In the genomic region with DNA sequence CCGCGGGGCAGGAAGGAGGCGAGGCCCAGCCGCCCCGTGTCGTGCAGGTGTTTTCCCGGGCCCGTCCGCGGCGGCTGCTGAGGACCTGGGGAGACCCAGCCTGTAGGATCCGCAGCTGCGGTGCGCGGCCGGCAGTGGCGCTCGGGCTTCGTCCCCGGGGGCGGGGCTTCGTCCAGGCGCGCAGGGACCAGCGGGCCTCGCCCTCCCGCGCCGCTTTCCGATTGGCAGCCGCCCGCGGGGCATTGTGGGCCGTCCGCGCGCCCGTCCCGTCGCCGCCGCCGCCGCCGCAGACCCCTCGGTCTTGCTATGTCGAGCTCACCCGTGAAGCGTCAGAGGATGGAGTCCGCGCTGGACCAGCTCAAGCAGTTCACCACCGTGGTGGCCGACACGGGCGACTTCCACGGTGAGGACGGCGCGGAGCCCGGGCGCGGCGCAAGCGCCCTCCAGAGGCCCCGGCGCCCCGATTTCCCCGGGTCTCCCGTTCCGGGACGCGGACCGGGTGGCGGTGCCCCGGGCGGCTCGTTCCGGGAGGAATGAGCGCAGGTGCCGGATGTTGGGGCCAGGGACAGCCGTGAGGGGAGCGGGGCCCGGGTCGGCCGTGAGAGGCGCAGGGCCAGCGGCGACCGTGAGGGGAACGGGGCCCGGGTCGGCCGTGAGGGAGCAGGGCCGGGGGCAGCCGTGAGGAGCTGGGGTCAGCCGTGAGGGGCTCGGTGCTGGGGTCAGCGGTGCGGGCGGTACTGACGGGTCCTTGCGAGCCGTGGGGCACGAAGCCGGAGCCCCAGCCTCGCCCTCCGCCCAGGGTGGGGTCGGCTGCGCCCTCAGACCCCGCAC, we compare ENCODE assay signal across 8 cellular contexts. TPM values are rescaled to one million over a fixed set of nuclear protein-coding genes. Genes with fewer than 3 reads are reported as not detected.
DNase-seq lines count a peak whose midpoint lies in the region; ATAC-seq and TF ChIP-seq lines count a peak whose summit lies in the region.

Gene TALDO1 (plus strand): TSS at position 289 of the 831 bp plus-strand sequence. CDS start 18 bp downstream, at position 307.

- 0% methylated on average over 110 of the region's 110 CpGs for WGBS in ectodermal cell, 2 experiments

- peak within 1 kb of the TSS; percentile 91 to 97 (median 96) for H3K27ac Mint-ChIP-seq in CD14-positive monocyte
- peak within 1 kb of the TSS; percentile 77 for H3K27ac Mint-ChIP-seq in activated CD4-positive, alpha-beta memory T cell treated with anti-CD3 and anti-CD28 coated beads, Interleukin-2, amount 10 ng/mL, durations not matched to agents 7 days and 5 days

- peak within 1 kb of the TSS; percentile 81 to 91 for H3K4me3 Mint-ChIP-seq in CD14-positive monocyte
- H3K4me3 Mint-ChIP-seq in activated CD4-positive, alpha-beta memory T cell treated with anti-CD3 and anti-CD28 coated beads, Interleukin-2, amount 10 ng/mL, durations not matched to agents 7 days and 5 days = peak within 1 kb of the TSS; percentile 82

- H3K27ac ChIP-seq in ectodermal cell (ENCODE audit: insufficient read depth, low read depth, low read length, poor library complexity, severe bottlenecking) = no peak within 1 kb of the TSS

- no peaks in the 10 kb centered on the region for H3K9me3 ChIP-seq in ectodermal cell (ENCODE audit: control insufficient read depth, low read length)

- H3K36me3 Mint-ChIP-seq in CD14-positive monocyte = peaks cover 2 to 16% of the 10 kb centered on the region in 2 donors
- peaks cover 10% of the 10 kb centered on the region for H3K36me3 Mint-ChIP-seq in activated CD4-positive, alpha-beta memory T cell treated with anti-CD3 and anti-CD28 coated beads, Interleukin-2, amount 10 ng/mL, durations not matched to agents 7 days and 5 days (ENCODE audit: low read depth)

- no peaks in the 10 kb centered on the region for H3K4me1 ChIP-seq in ectodermal cell (ENCODE audit: control insufficient read depth, insufficient read depth, low read length)

- intact Hi-C loops in CD14-positive monocyte (cut with micrococcal nuclease) = loop anchor here (1.0 to 5.0 kb wide), 2 partner anchors 49 to 50 kb away; partner anchors contain the start of gene SLC25A22 (in 1 of the 2)

- no peaks in the 10 kb centered on the region for H3K9me3 Mint-ChIP-seq in CD14-positive monocyte
- no peaks in the 10 kb centered on the region for H3K9me3 Mint-ChIP-seq in activated CD4-positive, alpha-beta memory T cell treated with anti-CD3 and anti-CD28 coated beads, Interleukin-2, amount 10 ng/mL, durations not matched to agents 7 days and 5 days

- peak; percentile 79 for DNase-seq in CD14-positive monocyte (ENCODE audit: low spot score)
- peak; percentile 87 for DNase-seq in NCI-H748 treated with DMSO at 0.1 percent for 48 hours (lab: John Stamatoyannopoulos, UW)
- DNase-seq in activated CD4-positive, alpha-beta memory T cell treated with anti-CD3 and anti-CD28 coated beads, Interleukin-2, amount 10 ng/mL, durations not matched to agents 7 days and 5 days = peak; percentile 89
- DNase-seq in lung microvascular endothelial cell (ENCODE audit: low read depth in 2 of 2) = peak; percentile 88 to 91
- DNase-seq in stimulated activated CD4-positive, alpha-beta T cell treated with anti-CD3 and anti-CD28 coated beads, TNF-alpha, amount 100 ng/mL, for 48 hours (ENCODE audit: low read depth in 3 of 3) = peak; percentile 71 to 88 (median 84)

- POLR2A ChIA-PET in activated CD4-positive, alpha-beta memory T cell treated with anti-CD3 and anti-CD28 coated beads, Interleukin-2, amount 10 ng/mL, durations not matched to agents 7 days and 5 days (lab: Charles Lee) = interaction anchor here (0.9 to 3.3 kb wide), 16 partner anchors 10 to 241 kb away, joined by 3 to 18 read pairs (median 3); partner anchors contain the start of genes DEAF1, HRAS, IRF7 and TMEM80

- H3K4me1 Mint-ChIP-seq in CD14-positive monocyte = peaks cover 35% of the 10 kb centered on the region
- H3K4me1 Mint-ChIP-seq in activated CD4-positive, alpha-beta memory T cell treated with anti-CD3 and anti-CD28 coated beads, Interleukin-2, amount 10 ng/mL, durations not matched to agents 7 days and 5 days = peaks cover 25% of the 10 kb centered on the region

- H3K27me3 Mint-ChIP-seq in CD14-positive monocyte (ENCODE audit: low read depth in 3 of 3) = no peaks in the 10 kb centered on the region
- no peaks in the 10 kb centered on the region for H3K27me3 Mint-ChIP-seq in activated CD4-positive, alpha-beta memory T cell treated with anti-CD3 and anti-CD28 coated beads, Interleukin-2, amount 10 ng/mL, durations not matched to agents 7 days and 5 days

- CTCF ChIA-PET in activated CD4-positive, alpha-beta memory T cell treated with anti-CD3 and anti-CD28 coated beads, Interleukin-2, amount 10 ng/mL, durations not matched to agents 7 days and 5 days (lab: Charles Lee) = interaction anchor here (0.6 to 3.5 kb wide), 6 partner anchors 9 to 528 kb away, joined by 3 to 22 read pairs (median 5); no protein-coding TSS in a partner anchor

- no peaks in the 10 kb centered on the region for H3K36me3 ChIP-seq in ectodermal cell (ENCODE audit: control insufficient read depth, insufficient read depth, low read length)

- H3K27me3 ChIP-seq in ectodermal cell (ENCODE audit: control insufficient read depth, insufficient read depth, low read length, poor library complexity, severe bottlenecking) = no peaks in the 10 kb centered on the region

- peak; percentile 90 for ATAC-seq in GM19351 (IDR thresholded peaks at IDR 0.05; ENCODE audit: unreplicated experiment)
- ATAC-seq in HG03521 (IDR thresholded peaks at IDR 0.05; ENCODE audit: unreplicated experiment) = peak; percentile 85

- TF ChIP-seq CTCF in CD14-positive monocyte (IDR thresholded peaks at IDR 0.05) = no peak

- peak within 1 kb of the TSS; percentile 84 for H3K4me3 ChIP-seq in ectodermal cell (ENCODE audit: insufficient read depth, low read depth, low read length)

RNA-seq across cellular contexts. Expression of gene TALDO1, which starts in this region (rescaled TPM):
- polyA plus RNA-seq in CD14-positive monocyte = 1,000 to 10,000 TPM; 1,224 to 1,249 TPM
- total RNA-seq in activated CD4-positive, alpha-beta memory T cell treated with anti-CD3 and anti-CD28 coated beads, Interleukin-2, amount 10 ng/mL, durations not matched to agents 7 days and 5 days = 100 to 1,000 TPM; 215 to 224 TPM
- 170 TPM for polyA plus RNA-seq in ectodermal cell (2013, experiment 1 of 4)
- 164 TPM for polyA plus RNA-seq in ectodermal cell (2013, experiment 2 of 4)
- 115 TPM for polyA plus RNA-seq in ectodermal cell (2013, experiment 3 of 4)
- 125 TPM for polyA plus RNA-seq in ectodermal cell (2013, experiment 4 of 4)
- total RNA-seq in lung microvascular endothelial cell = 86.7 and 121 TPM in 2 replicates
